Comparison of ENCODE assay signal across 9 cellular contexts in genomic region chr17:77392376-77393273, GRCh38.
DNase-seq lines count a peak whose midpoint lies in the region; ATAC-seq and TF ChIP-seq lines count a peak whose summit lies in the region.
"Had no signal": no experiment of that assay in that cellular context is flagged by ENCODE, and none has a peak within 500 bp of the region (broad histone marks: within the 10 kb centered on the region; RNA-seq: fewer than 3 reads in every experiment).

No MANE protein-coding gene starts in this region.

- peak overlapping the region; percentile 4 to 91 (median 76); a peak in 19 of 22 replicates for H3K27ac ChIP-seq in BLaER1 treated with 17β-estradiol and CSF1 and Interleukin-3, amounts not matched to agents 10 nM and 100 nM

- H3K36me3 ChIP-seq in BLaER1 treated with 17β-estradiol and CSF1 and Interleukin-3, amounts not matched to agents 10 nM and 100 nM, result peaks cover 0 to 24% (median 6%) of the 10 kb centered on the region in 11 experiments; a peak in 8 of 22 replicates

- peak overlapping the region; percentile 57 to 82 (median 67) for H3K9ac ChIP-seq in BLaER1 treated with 17β-estradiol and CSF1 and Interleukin-3, amounts not matched to agents 10 nM and 100 nM

- H3K4me2 ChIP-seq in BLaER1 treated with 17β-estradiol and CSF1 and Interleukin-3, amounts not matched to agents 10 nM and 100 nM, result peak overlapping the region; percentile 73 to 100 (median 97)

- H3K4me1 ChIP-seq in BLaER1 treated with 17β-estradiol and CSF1 and Interleukin-3, amounts not matched to agents 10 nM and 100 nM, result peaks cover 91 to 100% (median 97%) of the 10 kb centered on the region in 10 experiments

- H3K27me3 Mint-ChIP-seq in endothelial cell (ENCODE audit: unreplicated experiment) (peaks cover 5% of the 10 kb centered on the region), naive B cell (no peaks in the 10 kb centered on the region)

- H3K27me3 ChIP-seq in BLaER1 treated with 17β-estradiol and CSF1 and Interleukin-3, amounts not matched to agents 10 nM and 100 nM, result no peaks in the 10 kb centered on the region

- H3K4me1 Mint-ChIP-seq in endothelial cell (ENCODE audit: unreplicated experiment) (peaks cover 71% of the 10 kb centered on the region), naive B cell (peaks cover 36 to 59% (median 43%) of the 10 kb centered on the region in 3 donors)

- H4K20me1 ChIP-seq in BLaER1 treated with 17β-estradiol and CSF1 and Interleukin-3, amounts not matched to agents 10 nM and 100 nM, result peaks cover 18 to 81% (median 49%) of the 10 kb centered on the region in 11 experiments; a peak in 17 of 22 replicates

- H3K36me3 Mint-ChIP-seq in endothelial cell (ENCODE audit: low read depth, unreplicated experiment) (peaks cover 4% of the 10 kb centered on the region), naive B cell (no peaks in the 10 kb centered on the region)

- H3K4me3 ChIP-seq in BLaER1 treated with 17β-estradiol and CSF1 and Interleukin-3, amounts not matched to agents 10 nM and 100 nM, result peak overlapping the region in 8 of 10 experiments; percentile 32 to 55 (median 50); a peak in 15 of 20 replicates
- H3K4me3 ChIP-seq: GM12878 had no signal

- peak; percentile 82 for DNase-seq in NCI-H146 (lab: John Stamatoyannopoulos, UW)
- peak; percentile 35 for DNase-seq in endothelial cell (ENCODE audit: low spot score)
- no peak for DNase-seq in naive B cell
- DNase-seq in middle frontal gyrus (ENCODE audit: extremely low spot score, low spot score), result no peak
- DNase-seq in foreskin melanocyte, result no peak
- DNase-seq in DMS53 treated with DMSO at 0.1 percent for 48 hours (lab: John Stamatoyannopoulos, UW; ENCODE audit: unreplicated experiment), result no peak

- H3K4me3 Mint-ChIP-seq in endothelial cell (ENCODE audit: unreplicated experiment) (no peak overlapping the region), naive B cell (peak overlapping the region in 3 of 8 donors; percentile 21 to 51 (median 41))

- no peaks in the 10 kb centered on the region for H3K9me3 ChIP-seq in BLaER1 treated with 17β-estradiol and CSF1 and Interleukin-3, amounts not matched to agents 10 nM and 100 nM (replicated peaks in 1 of 11)

- H3K27ac Mint-ChIP-seq in endothelial cell (ENCODE audit: unreplicated experiment) (no peak overlapping the region), naive B cell (peak overlapping the region in 4 of 6 donors; percentile 10 to 49 (median 30))

- no peak for TF ChIP-seq CTCF in endothelial cell (IDR thresholded peaks at IDR 0.05; ENCODE audit: unreplicated experiment)

- ATAC-seq in naive B cell (ENCODE audit: low read depth in 2 of 2), result no peak
- no peak for ATAC-seq in GM21367 (IDR thresholded peaks at IDR 0.05; ENCODE audit: unreplicated experiment)
- ATAC-seq: GM12878 had no signal

- no peaks in the 10 kb centered on the region for H3K9me3 Mint-ChIP-seq in endothelial cell (ENCODE audit: unreplicated experiment)
- no peaks in the 10 kb centered on the region for H3K9me3 Mint-ChIP-seq in naive B cell

Comparison
In these comparisons a context has a peak if more than half of its experiments do, and no peak if none do; other contexts are left out.
1. DNase-seq: peak in NCI-H146 (single experiment) and endothelial cell (single experiment); none in naive B cell (single experiment), middle frontal gyrus (single experiment), foreskin melanocyte (single experiment) and DMS53 treated with DMSO at 0.1 percent for 48 hours (single experiment).